ENCODE assay signal across 23 cellular contexts in genomic region chr17:59110973-59111372, GRCh38. TPM values are rescaled to one million over a fixed set of nuclear protein-coding genes. Genes with fewer than 3 reads are reported as not detected.
DNase-seq lines count a peak whose midpoint lies in the region; ATAC-seq, FAIRE-seq and TF ChIP-seq lines count a peak whose summit lies in the region.
"Had no signal": no experiment of that assay in that cellular context is flagged by ENCODE, and none has a peak within 500 bp of the region (broad histone marks: within the 10 kb centered on the region; RNA-seq: fewer than 3 reads in every experiment).

No MANE protein-coding gene starts in this region.

- H3K27me3 ChIP-seq in HepG2 (ENCODE audit: control insufficient read depth in 1 of 2, insufficient read depth in 2 of 2, low read length in 2 of 2) = no peaks in the 10 kb centered on the region; a peak in 1 of 5 replicates
- H3K27me3 ChIP-seq in right lobe of liver = no peaks in the 10 kb centered on the region
- H3K27me3 ChIP-seq in K562 (ENCODE audit: control insufficient read depth in 2 of 2, insufficient read depth in 2 of 2, low read length in 2 of 2) = no peaks in the 10 kb centered on the region

- H3K27ac Mint-ChIP-seq in T-helper 1 cell treated with Interleukin-12 subunit alpha and Interleukin-12 subunit beta and Interleukin-4 antibody, amounts not matched to agents 30 μg/mL and 1 μg/mL, for 36 hours = peak overlapping the region; percentile 0
- H3K27ac Mint-ChIP-seq in activated CD4-positive, alpha-beta memory T cell treated with anti-CD3 and anti-CD28 coated beads, Interleukin-2, amount 10 ng/mL, durations not matched to agents 7 days and 5 days = no peak overlapping the region
- H3K27ac Mint-ChIP-seq: B cell, HFFc6 had no signal

- TF ChIP-seq EP300 in HepG2 (IDR thresholded peaks at IDR 0.05; ENCODE audit: low read depth in 2 of 2, low read length in 2 of 2) = no peak
- no peak for TF ChIP-seq EP300 in HepG2 (CRISPR knock-in tag; IDR thresholded peaks at IDR 0.05; ENCODE audit: borderline replicate concordance)
- TF ChIP-seq EP300 in K562 (IDR thresholded peaks at IDR 0.05; ENCODE audit: low read length) = no peak

- TF ChIP-seq CTCF in HepG2 (CRISPR knock-in tag; IDR thresholded peaks at IDR 0.05) (no peak), right lobe of liver (IDR thresholded peaks at IDR 0.05) (no peak), K562 (IDR thresholded peaks at IDR 0.05 in 2 of 3, conservative IDR thresholded peaks at IDR 0.05 in 1 of 3; ENCODE audit: insufficient read depth in 2 of 3, low read depth in 1 of 3, low read length in 3 of 3) (no peak)

- FAIRE-seq in HepG2 (lab: Jason Lieb, UNC) (no peak), K562 (lab: Jason Lieb, UNC) (no peak)

- H3K27me3 Mint-ChIP-seq in T-helper 1 cell treated with Interleukin-12 subunit alpha and Interleukin-12 subunit beta and Interleukin-4 antibody, amounts not matched to agents 30 μg/mL and 1 μg/mL, for 36 hours (ENCODE audit: low read depth) = no peaks in the 10 kb centered on the region
- H3K27me3 Mint-ChIP-seq in activated CD4-positive, alpha-beta memory T cell treated with anti-CD3 and anti-CD28 coated beads, Interleukin-2, amount 10 ng/mL, durations not matched to agents 7 days and 5 days = no peaks in the 10 kb centered on the region
- H3K27me3 Mint-ChIP-seq: B cell had no signal

- BruUV-seq in HepG2 (replicated peaks; lab: Mats Ljungman, UMichigan) (TSS peak; percentile 18), K562 (replicated peaks; lab: Mats Ljungman, UMichigan) (TSS peak; percentile 14)

- H3K9me3 Mint-ChIP-seq in T-helper 1 cell treated with Interleukin-12 subunit alpha and Interleukin-12 subunit beta and Interleukin-4 antibody, amounts not matched to agents 30 μg/mL and 1 μg/mL, for 36 hours = no peaks in the 10 kb centered on the region
- H3K9me3 Mint-ChIP-seq in activated CD4-positive, alpha-beta memory T cell treated with anti-CD3 and anti-CD28 coated beads, Interleukin-2, amount 10 ng/mL, durations not matched to agents 7 days and 5 days = no peaks in the 10 kb centered on the region
- H3K9me3 Mint-ChIP-seq: CD8-positive, alpha-beta memory T cell; HFFc6 had no signal

- H3K4me2 ChIP-seq in HepG2 (ENCODE audit: low read depth, low read length) (no peak overlapping the region), K562 (ENCODE audit: insufficient read depth, low read length) (no peak overlapping the region)

- H3K4me3 ChIP-seq in HepG2 (replicated peaks in 1 of 3; ENCODE audit: insufficient read depth in 1 of 3, low read depth in 2 of 3, low read length in 3 of 3) = no peak overlapping the region
- H3K4me3 ChIP-seq in right lobe of liver = no peak overlapping the region
- no peak overlapping the region for H3K4me3 ChIP-seq in K562
- H3K4me3 ChIP-seq: GM23248 had no signal

- no peak for TF ChIP-seq POLR2A in HepG2 (IDR thresholded peaks at IDR 0.05; ENCODE audit: insufficient read depth in 1 of 2, low read depth in 2 of 2, low read length in 2 of 2)
- no peak for TF ChIP-seq POLR2A in right lobe of liver (IDR thresholded peaks at IDR 0.05)
- no peak for TF ChIP-seq POLR2A in K562 (conservative IDR thresholded peaks at IDR 0.05)

- in situ Hi-C loops in HepG2 (cut with HindIII; ENCODE audit: extremely low pct_ligation_motif_present, low pct_unique_long_range_greater_than_20kb) (no loop called here), K562 (cut with MboI) (no loop called here)

- DNase-seq in T-helper 1 cell = no peak
- no peak for DNase-seq in HepG2 (ENCODE audit: low spot score)
- no peak for DNase-seq in right lobe of liver
- no peak for DNase-seq in K562 (ENCODE audit: extremely low read depth in 1 of 4, low spot score in 3 of 4)
- no peak for DNase-seq in T-helper 9 cell
- no peak for DNase-seq in activated CD4-positive, alpha-beta memory T cell treated with anti-CD3 and anti-CD28 coated beads, Interleukin-2, amount 10 ng/mL, durations not matched to agents 7 days and 5 days
- DNase-seq: CD8-positive, alpha-beta memory T cell; DMS79 treated with DMSO at 0.1 percent for 48 hours; GM23248; H7; HFFc6; KG1; MM.1S; NCI-H1694; NCI-H2029 treated with DMSO at 0.1 percent for 48 hours; NCI-H446 treated with DMSO at 0.1 percent for 48 hours; NCI-H526 treated with DMSO at 0.1 percent for 48 hours; SHP77 had no signal

- no peaks in the 10 kb centered on the region for H3K9me3 ChIP-seq in HepG2 (ENCODE audit: low read length)
- H3K9me3 ChIP-seq in right lobe of liver = no peaks in the 10 kb centered on the region
- H3K9me3 ChIP-seq in K562 (replicated peaks; ENCODE audit: control insufficient read depth, insufficient read depth, low read depth, low read length) = no peaks in the 10 kb centered on the region

- no peak overlapping the region for H3K4me3 Mint-ChIP-seq in T-helper 1 cell treated with Interleukin-12 subunit alpha and Interleukin-12 subunit beta and Interleukin-4 antibody, amounts not matched to agents 30 μg/mL and 1 μg/mL, for 36 hours
- no peak overlapping the region for H3K4me3 Mint-ChIP-seq in activated CD4-positive, alpha-beta memory T cell treated with anti-CD3 and anti-CD28 coated beads, Interleukin-2, amount 10 ng/mL, durations not matched to agents 7 days and 5 days
- H3K4me3 Mint-ChIP-seq: B cell, HFFc6 had no signal

- H2AFZ ChIP-seq in HepG2 (ENCODE audit: low read length) (no peak overlapping the region), K562 (ENCODE audit: low read depth, low read length) (no peak overlapping the region)
- H2AFZ ChIP-seq: GM23248 had no signal

- ATAC-seq in HepG2 = no peak
- no peak for ATAC-seq in right lobe of liver
- no peak for ATAC-seq in K562
- ATAC-seq in GM21447 (IDR thresholded peaks at IDR 0.05; ENCODE audit: unreplicated experiment) = no peak

- CTCF ChIA-PET in HepG2 (lab: Yijun Ruan, JAX; ENCODE audit: low intra/inter-chr PET ratio, low total read pairs) = no interaction called here
- CTCF ChIA-PET in K562 (lab: Yijun Ruan, JAX; ENCODE audit: low intra/inter-chr PET ratio) = interaction anchor here (0.6 kb wide), 1 partner anchor 480 kb away, joined by 3 read pairs; no protein-coding TSS in a partner anchor
- CTCF ChIA-PET in activated CD4-positive, alpha-beta memory T cell treated with anti-CD3 and anti-CD28 coated beads, Interleukin-2, amount 10 ng/mL, durations not matched to agents 7 days and 5 days (lab: Charles Lee) = interaction anchor here (1.1 to 1.6 kb wide), 2 partner anchors 40 to 576 kb away, joined by 3 to 4 read pairs; no protein-coding TSS in a partner anchor

- peaks cover 16% of the 10 kb centered on the region for H3K4me1 Mint-ChIP-seq in T-helper 1 cell treated with Interleukin-12 subunit alpha and Interleukin-12 subunit beta and Interleukin-4 antibody, amounts not matched to agents 30 μg/mL and 1 μg/mL, for 36 hours (ENCODE audit: low read depth)
- H3K4me1 Mint-ChIP-seq in activated CD4-positive, alpha-beta memory T cell treated with anti-CD3 and anti-CD28 coated beads, Interleukin-2, amount 10 ng/mL, durations not matched to agents 7 days and 5 days = peaks cover 38% of the 10 kb centered on the region

- H3K27ac ChIP-seq in HepG2 (ENCODE audit: extremely low read length, insufficient read depth, low read length) (no peak overlapping the region), right lobe of liver (no peak overlapping the region), K562 (ENCODE audit: extremely low read depth, low read depth, low read length) (no peak overlapping the region)
- H3K27ac ChIP-seq: 22Rv1, C4-2B, GM23248 had no signal

- POLR2A ChIA-PET in HepG2 (lab: Yijun Ruan, JAX) = no interaction called here
- POLR2A ChIA-PET in K562 (lab: Yijun Ruan, JAX) = interaction anchor here (1.3 kb wide), 1 partner anchor 25 kb away, joined by 5 read pairs; no protein-coding TSS in a partner anchor
- POLR2A ChIA-PET in activated CD4-positive, alpha-beta memory T cell treated with anti-CD3 and anti-CD28 coated beads, Interleukin-2, amount 10 ng/mL, durations not matched to agents 7 days and 5 days (lab: Charles Lee) = interaction anchor here (1.3 kb wide), 1 partner anchor 479 kb away, joined by 5 read pairs; no protein-coding TSS in a partner anchor

- H3K36me3 ChIP-seq in HepG2 (replicated peaks in 1 of 2; ENCODE audit: control insufficient read depth in 1 of 2, insufficient read depth in 2 of 2, low read length in 2 of 2) = peaks cover 7 to 19% of the 10 kb centered on the region in 2 experiments
- no peaks in the 10 kb centered on the region for H3K36me3 ChIP-seq in right lobe of liver
- H3K36me3 ChIP-seq in K562 (ENCODE audit: control insufficient read depth, insufficient read depth, low read length) = peaks cover 38% of the 10 kb centered on the region

- H3K36me3 Mint-ChIP-seq in T-helper 1 cell treated with Interleukin-12 subunit alpha and Interleukin-12 subunit beta and Interleukin-4 antibody, amounts not matched to agents 30 μg/mL and 1 μg/mL, for 36 hours (ENCODE audit: low read depth) = peaks cover 21% of the 10 kb centered on the region
- H3K36me3 Mint-ChIP-seq in activated CD4-positive, alpha-beta memory T cell treated with anti-CD3 and anti-CD28 coated beads, Interleukin-2, amount 10 ng/mL, durations not matched to agents 7 days and 5 days (ENCODE audit: low read depth) = peaks cover 49% of the 10 kb centered on the region

- TF ChIP-seq RAD21 in HepG2 (CRISPR knock-in tag; IDR thresholded peaks at IDR 0.05) = no peak
- no peak for TF ChIP-seq RAD21 in K562 (CRISPR knock-in tag; conservative IDR thresholded peaks at IDR 0.05 in 1 of 2, IDR thresholded peaks at IDR 0.05 in 1 of 2)

- H3K79me2 ChIP-seq in HepG2 (ENCODE audit: insufficient read depth, low read length) (peaks cover 14% of the 10 kb centered on the region), K562 (ENCODE audit: control insufficient read depth, insufficient read depth, low read length) (peaks cover 11% of the 10 kb centered on the region)

- intact Hi-C loops in HepG2 (cut with micrococcal nuclease; ENCODE audit: unreplicated experiment) (no loop called here), right lobe of liver (cut with DNase I) (no loop called here), K562 (cut with micrococcal nuclease) (no loop called here)

- H3K9ac ChIP-seq in HepG2 (ENCODE audit: insufficient read depth, low read depth, low read length) = no peak overlapping the region
- no peak overlapping the region for H3K9ac ChIP-seq in K562 (ENCODE audit: insufficient read depth in 1 of 2, low read depth in 2 of 2, low read length in 2 of 2)
- H3K9ac ChIP-seq: GM23248 had no signal

- no peaks in the 10 kb centered on the region for H3K9me1 ChIP-seq in K562 (ENCODE audit: control insufficient read depth, insufficient read depth, low read length)

- H3K4me1 ChIP-seq in HepG2 (ENCODE audit: insufficient read depth, low read length) = peaks cover 17% of the 10 kb centered on the region
- H3K4me1 ChIP-seq in right lobe of liver = peaks cover 0 to 7% (median 0%) of the 10 kb centered on the region in 4 donors
- H3K4me1 ChIP-seq in K562 (replicated peaks in 1 of 2; ENCODE audit: control insufficient read depth in 2 of 2, insufficient read depth in 2 of 2, low read length in 2 of 2) = peaks cover 3 to 13% of the 10 kb centered on the region in 2 experiments; a peak in 3 of 5 replicates

- H4K20me1 ChIP-seq in HepG2 (ENCODE audit: insufficient read depth, low read length) (no peaks in the 10 kb centered on the region), K562 (replicated peaks; ENCODE audit: control insufficient read depth, insufficient read depth, low read length) (no peaks in the 10 kb centered on the region)

RNA-seq across cellular contexts. Expression of gene TRIM37, which starts 4.3 kb away (rescaled TPM):
- total RNA-seq in HepG2 (2016; rRNA removed; fragmentation: Illumina TruSeq; extraction: Trizol) = 39.1 and 48.1 TPM in 2 replicates
- 12.1 and 14.0 TPM in 2 replicates for total RNA-seq in HepG2 (2016; cell fraction: cytosol; rRNA removed; fragmentation: Illumina TruSeq; extraction: Trizol; ENCODE audit: low read depth)
- 39.2 and 51.8 TPM in 2 replicates for total RNA-seq in HepG2 (2016; cell fraction: insoluble cytoplasmic fraction; rRNA removed; fragmentation: Illumina TruSeq; extraction: Trizol)
- 27.1 and 27.4 TPM in 2 replicates for total RNA-seq in HepG2 (2016; cell fraction: membrane; rRNA removed; fragmentation: Illumina TruSeq; extraction: Trizol)
- 30.4 and 38.6 TPM in 2 replicates for total RNA-seq in HepG2 (2016; cell fraction: nucleus; rRNA removed; fragmentation: Illumina TruSeq; extraction: Trizol)
- polyA plus RNA-seq in HepG2 (2011; rRNA removed) = 10.1 and 12.4 TPM in 2 replicates
- 5.2 and 7.4 TPM in 2 replicates for polyA plus RNA-seq in HepG2 (2011; cell fraction: cytosol; rRNA removed)
- 7.8 and 8.1 TPM in 2 replicates for polyA plus RNA-seq in HepG2 (2011; cell fraction: nucleus; rRNA removed)
- polyA plus RNA-seq in HepG2 (2012) = 10.9 and 11.7 TPM in 2 replicates
- polyA plus RNA-seq in HepG2 (2016; cell fraction: cytosol; fragmentation: Illumina TruSeq; extraction: Trizol; ENCODE audit: low read depth) = 3.1 and 3.7 TPM in 2 replicates
- polyA plus RNA-seq in HepG2 (2016; cell fraction: insoluble cytoplasmic fraction; fragmentation: Illumina TruSeq; extraction: Trizol; ENCODE audit: low read depth) = 32.9 and 34.8 TPM in 2 replicates
- 10.8 and 11.4 TPM in 2 replicates for polyA plus RNA-seq in HepG2 (2016; cell fraction: membrane; fragmentation: Illumina TruSeq; extraction: Trizol; ENCODE audit: low read depth)
- 30.6 and 31.5 TPM in 2 replicates for polyA plus RNA-seq in HepG2 (2016; cell fraction: nucleus; fragmentation: Illumina TruSeq; extraction: Trizol; ENCODE audit: insufficient read depth, low read depth)
- 42.6 and 98.7 TPM in 2 replicates for polyA minus RNA-seq in HepG2 (2011; rRNA and poly(A)+ RNA removed; ENCODE audit: low replicate concordance)
- polyA minus RNA-seq in HepG2 (2011; cell fraction: cytosol; rRNA and poly(A)+ RNA removed) = 9.7 and 11.4 TPM in 2 replicates
- 44.3 and 55.3 TPM in 2 replicates for polyA minus RNA-seq in HepG2 (2011; cell fraction: nucleus; rRNA and poly(A)+ RNA removed)
- 10 to 100 TPM in 1 of 6 experiments, 1 to 10 TPM in 5; 7.2 to 11.0 (median 9.0) TPM for total RNA-seq in right lobe of liver
- total RNA-seq in K562 (2011; cell fraction: chromatin; rRNA removed; ENCODE audit: low replicate concordance) = 83.1 and 102 TPM in 2 replicates
- total RNA-seq in K562 (2011; cell fraction: nucleolus; rRNA removed) = 31.0 and 48.2 TPM in 2 replicates
- total RNA-seq in K562 (2011; cell fraction: nucleoplasm; rRNA removed) = 47.7 and 71.5 TPM in 2 replicates
- 19.7 and 20.4 TPM in 2 replicates for total RNA-seq in K562 (2014; rRNA removed)
- 30.3 and 31.3 TPM in 2 replicates for total RNA-seq in K562 (2014; rRNA removed; fragmentation: Illumina TruSeq; extraction: Trizol)
- 28.4 and 31.4 TPM in 2 replicates for total RNA-seq in K562 (2015; rRNA removed; fragmentation: Illumina TruSeq; extraction: Trizol)
- total RNA-seq in K562 (2021) = 22.3 and 25.0 TPM in 2 replicates
- 28.0 and 30.3 TPM in 2 replicates for polyA plus RNA-seq in K562 (2011; rRNA removed)
- 7.3 and 11.6 TPM in 2 replicates for polyA plus RNA-seq in K562 (2011; cell fraction: cytosol; rRNA removed)
- 18.4 and 21.2 TPM in 2 replicates for polyA plus RNA-seq in K562 (2011; cell fraction: nucleus; rRNA removed)
- polyA plus RNA-seq in K562 (2012) = 14.2 and 21.0 TPM in 2 replicates
- polyA plus RNA-seq in K562 (2014; fragmentation: Illumina TruSeq; extraction: Trizol) = 18.4 and 23.8 TPM in 2 replicates
- polyA plus RNA-seq in K562 (2014; fragmentation: Nextera tagmentation; extraction: Ambion mirVana) = 1 to 10 TPM; 4.5 to 8.6 TPM
- polyA plus RNA-seq in K562 (2014; rRNA removed) = 15.7 and 18.2 TPM in 2 replicates
- 57.4 and 60.9 TPM in 2 replicates for polyA minus RNA-seq in K562 (2011; rRNA and poly(A)+ RNA removed)
- 17.5 and 24.7 TPM in 2 replicates for polyA minus RNA-seq in K562 (2011; cell fraction: cytosol; rRNA and poly(A)+ RNA removed)
- 25.7 and 44.2 TPM in 2 replicates for polyA minus RNA-seq in K562 (2011; cell fraction: nucleus; rRNA and poly(A)+ RNA removed)
- total RNA-seq in activated CD4-positive, alpha-beta memory T cell treated with anti-CD3 and anti-CD28 coated beads, Interleukin-2, amount 10 ng/mL, durations not matched to agents 7 days and 5 days = 10 to 100 TPM; 23.7 to 24.5 TPM

RNA-seq across cellular contexts. Expression of gene SKA2, which starts 44.0 kb away (rescaled TPM):
- total RNA-seq in HepG2 (2016; rRNA removed; fragmentation: Illumina TruSeq; extraction: Trizol) = 91.8 and 148 TPM in 2 replicates
- 47.5 and 49.5 TPM in 2 replicates for total RNA-seq in HepG2 (2016; cell fraction: cytosol; rRNA removed; fragmentation: Illumina TruSeq; extraction: Trizol; ENCODE audit: low read depth)
- 89.8 and 139 TPM in 2 replicates for total RNA-seq in HepG2 (2016; cell fraction: insoluble cytoplasmic fraction; rRNA removed; fragmentation: Illumina TruSeq; extraction: Trizol)
- total RNA-seq in HepG2 (2016; cell fraction: membrane; rRNA removed; fragmentation: Illumina TruSeq; extraction: Trizol) = 81.2 and 89.4 TPM in 2 replicates
- total RNA-seq in HepG2 (2016; cell fraction: nucleus; rRNA removed; fragmentation: Illumina TruSeq; extraction: Trizol) = 28.6 and 29.7 TPM in 2 replicates
- polyA plus RNA-seq in HepG2 (2011; rRNA removed) = 13.4 and 18.6 TPM in 2 replicates
- 15.1 and 24.3 TPM in 2 replicates for polyA plus RNA-seq in HepG2 (2011; cell fraction: cytosol; rRNA removed)
- 2.0 and 33.2 TPM in 2 replicates for polyA plus RNA-seq in HepG2 (2011; cell fraction: nucleus; rRNA removed)
- 55.5 and 76.1 TPM in 2 replicates for polyA plus RNA-seq in HepG2 (2012)
- polyA plus RNA-seq in HepG2 (2016; cell fraction: cytosol; fragmentation: Illumina TruSeq; extraction: Trizol; ENCODE audit: low read depth) = 72.1 and 80.1 TPM in 2 replicates
- polyA plus RNA-seq in HepG2 (2016; cell fraction: insoluble cytoplasmic fraction; fragmentation: Illumina TruSeq; extraction: Trizol; ENCODE audit: low read depth) = 160 and 181 TPM in 2 replicates
- 88.8 and 95.8 TPM in 2 replicates for polyA plus RNA-seq in HepG2 (2016; cell fraction: membrane; fragmentation: Illumina TruSeq; extraction: Trizol; ENCODE audit: low read depth)
- 57.5 and 58.6 TPM in 2 replicates for polyA plus RNA-seq in HepG2 (2016; cell fraction: nucleus; fragmentation: Illumina TruSeq; extraction: Trizol; ENCODE audit: insufficient read depth, low read depth)
- 9.6 and 20.6 TPM in 2 replicates for polyA minus RNA-seq in HepG2 (2011; rRNA and poly(A)+ RNA removed; ENCODE audit: low replicate concordance)
- polyA minus RNA-seq in HepG2 (2011; cell fraction: cytosol; rRNA and poly(A)+ RNA removed) = 12.0 and 15.6 TPM in 2 replicates
- polyA minus RNA-seq in HepG2 (2011; cell fraction: nucleus; rRNA and poly(A)+ RNA removed) = 21.4 and 37.5 TPM in 2 replicates
- total RNA-seq in right lobe of liver = 10 to 100 TPM; 12.2 to 23.1 (median 13.5) TPM
- 12.0 and 35.9 TPM in 2 replicates for total RNA-seq in K562 (2011; cell fraction: chromatin; rRNA removed; ENCODE audit: low replicate concordance)
- 13.8 and 18.0 TPM in 2 replicates for total RNA-seq in K562 (2011; cell fraction: nucleolus; rRNA removed)
- total RNA-seq in K562 (2011; cell fraction: nucleoplasm; rRNA removed) = 27.6 and 40.7 TPM in 2 replicates
- 101 and 156 TPM in 2 replicates for total RNA-seq in K562 (2014; rRNA removed)
- total RNA-seq in K562 (2014; rRNA removed; fragmentation: Illumina TruSeq; extraction: Trizol) = 133 and 167 TPM in 2 replicates
- total RNA-seq in K562 (2015; rRNA removed; fragmentation: Illumina TruSeq; extraction: Trizol) = 151 and 159 TPM in 2 replicates
- total RNA-seq in K562 (2021) = 74.5 and 78.4 TPM in 2 replicates
- 39.2 and 58.1 TPM in 2 replicates for polyA plus RNA-seq in K562 (2011; rRNA removed)
- 9.4 and 22.2 TPM in 2 replicates for polyA plus RNA-seq in K562 (2011; cell fraction: cytosol; rRNA removed)
- 6.1 and 9.9 TPM in 2 replicates for polyA plus RNA-seq in K562 (2011; cell fraction: nucleus; rRNA removed)
- polyA plus RNA-seq in K562 (2012) = 70.4 and 189 TPM in 2 replicates
- 140 and 183 TPM in 2 replicates for polyA plus RNA-seq in K562 (2014; fragmentation: Illumina TruSeq; extraction: Trizol)
- 10 to 100 TPM; 93.5 to 96.9 TPM for polyA plus RNA-seq in K562 (2014; fragmentation: Nextera tagmentation; extraction: Ambion mirVana)
- polyA plus RNA-seq in K562 (2014; rRNA removed) = 140 and 158 TPM in 2 replicates
- polyA minus RNA-seq in K562 (2011; rRNA and poly(A)+ RNA removed) = 51.4 and 53.3 TPM in 2 replicates
- polyA minus RNA-seq in K562 (2011; cell fraction: cytosol; rRNA and poly(A)+ RNA removed) = 16.7 and 24.4 TPM in 2 replicates
- polyA minus RNA-seq in K562 (2011; cell fraction: nucleus; rRNA and poly(A)+ RNA removed) = 13.9 and 18.7 TPM in 2 replicates
- 100 to 1,000 TPM in 1 of 2 experiments, 10 to 100 TPM in 1; 88.1 to 101 TPM for total RNA-seq in activated CD4-positive, alpha-beta memory T cell treated with anti-CD3 and anti-CD28 coated beads, Interleukin-2, amount 10 ng/mL, durations not matched to agents 7 days and 5 days

RNA-seq across cellular contexts. Expression of gene PRR11, which starts 44.6 kb away (rescaled TPM):
- 39.2 and 50.4 TPM in 2 replicates for total RNA-seq in HepG2 (2016; rRNA removed; fragmentation: Illumina TruSeq; extraction: Trizol)
- total RNA-seq in HepG2 (2016; cell fraction: cytosol; rRNA removed; fragmentation: Illumina TruSeq; extraction: Trizol; ENCODE audit: low read depth) = 8.1 and 9.8 TPM in 2 replicates
- total RNA-seq in HepG2 (2016; cell fraction: insoluble cytoplasmic fraction; rRNA removed; fragmentation: Illumina TruSeq; extraction: Trizol) = 36.7 and 48.3 TPM in 2 replicates
- 37.2 and 37.8 TPM in 2 replicates for total RNA-seq in HepG2 (2016; cell fraction: membrane; rRNA removed; fragmentation: Illumina TruSeq; extraction: Trizol)
- total RNA-seq in HepG2 (2016; cell fraction: nucleus; rRNA removed; fragmentation: Illumina TruSeq; extraction: Trizol) = 20.5 and 25.8 TPM in 2 replicates
- polyA plus RNA-seq in HepG2 (2011; rRNA removed) = 21.8 and 35.7 TPM in 2 replicates
- polyA plus RNA-seq in HepG2 (2011; cell fraction: cytosol; rRNA removed) = 24.4 and 31.4 TPM in 2 replicates
- polyA plus RNA-seq in HepG2 (2011; cell fraction: nucleus; rRNA removed) = 3.7 and 3.9 TPM in 2 replicates
- polyA plus RNA-seq in HepG2 (2012) = 11.8 and 35.0 TPM in 2 replicates
- polyA plus RNA-seq in HepG2 (2016; cell fraction: cytosol; fragmentation: Illumina TruSeq; extraction: Trizol; ENCODE audit: low read depth) = 7.7 and 9.4 TPM in 2 replicates
- polyA plus RNA-seq in HepG2 (2016; cell fraction: insoluble cytoplasmic fraction; fragmentation: Illumina TruSeq; extraction: Trizol; ENCODE audit: low read depth) = 61.7 and 63.3 TPM in 2 replicates
- 26.8 and 32.7 TPM in 2 replicates for polyA plus RNA-seq in HepG2 (2016; cell fraction: membrane; fragmentation: Illumina TruSeq; extraction: Trizol; ENCODE audit: low read depth)
- 27.9 and 29.0 TPM in 2 replicates for polyA plus RNA-seq in HepG2 (2016; cell fraction: nucleus; fragmentation: Illumina TruSeq; extraction: Trizol; ENCODE audit: insufficient read depth, low read depth)
- polyA minus RNA-seq in HepG2 (2011; rRNA and poly(A)+ RNA removed; ENCODE audit: low replicate concordance) = 34.0 and 79.7 TPM in 2 replicates
- polyA minus RNA-seq in HepG2 (2011; cell fraction: cytosol; rRNA and poly(A)+ RNA removed) = 27.9 and 32.0 TPM in 2 replicates
- polyA minus RNA-seq in HepG2 (2011; cell fraction: nucleus; rRNA and poly(A)+ RNA removed) = 12.3 and 23.4 TPM in 2 replicates
- total RNA-seq in right lobe of liver = 1 to 10 TPM in 1 of 6 experiments, under 1 TPM in 5; 0.49 to 1.9 (median 0.54) TPM
- 18.4 and 33.2 TPM in 2 replicates for total RNA-seq in K562 (2011; cell fraction: chromatin; rRNA removed; ENCODE audit: low replicate concordance)
- 11.7 and 13.4 TPM in 2 replicates for total RNA-seq in K562 (2011; cell fraction: nucleolus; rRNA removed)
- 17.7 and 21.2 TPM in 2 replicates for total RNA-seq in K562 (2011; cell fraction: nucleoplasm; rRNA removed)
- total RNA-seq in K562 (2014; rRNA removed) = 13.3 and 15.4 TPM in 2 replicates
- 55.1 and 61.7 TPM in 2 replicates for total RNA-seq in K562 (2014; rRNA removed; fragmentation: Illumina TruSeq; extraction: Trizol)
- total RNA-seq in K562 (2015; rRNA removed; fragmentation: Illumina TruSeq; extraction: Trizol) = 45.0 and 50.3 TPM in 2 replicates
- total RNA-seq in K562 (2021) = 41.5 and 46.4 TPM in 2 replicates
- 61.2 and 72.4 TPM in 2 replicates for polyA plus RNA-seq in K562 (2011; rRNA removed)
- polyA plus RNA-seq in K562 (2011; cell fraction: cytosol; rRNA removed) = 30.0 and 47.7 TPM in 2 replicates
- 7.0 and 7.7 TPM in 2 replicates for polyA plus RNA-seq in K562 (2011; cell fraction: nucleus; rRNA removed)
- 38.8 and 66.0 TPM in 2 replicates for polyA plus RNA-seq in K562 (2012)
- 68.6 and 75.2 TPM in 2 replicates for polyA plus RNA-seq in K562 (2014; fragmentation: Illumina TruSeq; extraction: Trizol)
- 10 to 100 TPM; 28.8 to 34.7 TPM for polyA plus RNA-seq in K562 (2014; fragmentation: Nextera tagmentation; extraction: Ambion mirVana)
- polyA plus RNA-seq in K562 (2014; rRNA removed) = 32.7 and 44.3 TPM in 2 replicates
- 75.4 and 80.7 TPM in 2 replicates for polyA minus RNA-seq in K562 (2011; rRNA and poly(A)+ RNA removed)
- 30.8 and 35.4 TPM in 2 replicates for polyA minus RNA-seq in K562 (2011; cell fraction: cytosol; rRNA and poly(A)+ RNA removed)
- polyA minus RNA-seq in K562 (2011; cell fraction: nucleus; rRNA and poly(A)+ RNA removed) = 5.0 and 11.6 TPM in 2 replicates
- 10 to 100 TPM; 68.2 to 70.6 TPM for total RNA-seq in activated CD4-positive, alpha-beta memory T cell treated with anti-CD3 and anti-CD28 coated beads, Interleukin-2, amount 10 ng/mL, durations not matched to agents 7 days and 5 days
